ENCODE assay signal across 15 cellular contexts in genomic region chr6:167140589-167141474, GRCh38. TPM values are rescaled to one million over a fixed set of nuclear protein-coding genes. Genes with fewer than 3 reads are reported as not detected.
DNase-seq lines count a peak whose midpoint lies in the region; ATAC-seq and TF ChIP-seq lines count a peak whose summit lies in the region.
"Had no signal": no experiment of that assay in that cellular context is flagged by ENCODE, and none has a peak within 500 bp of the region (broad histone marks: within the 10 kb centered on the region; RNA-seq: fewer than 3 reads in every experiment).

No MANE protein-coding gene starts in this region.

- POLR2A ChIA-PET in WTC11 (lab: Charles Lee) = interaction anchor here (0.5 to 1.6 kb wide), 4 partner anchors 23 to 187 kb away, joined by 3 to 4 read pairs (median 4); partner anchors contain the start of gene CEP43

- CTCF ChIA-PET in WTC11 (lab: Charles Lee) = interaction anchor here (0.9 to 4.6 kb wide), 23 partner anchors 11 to 627 kb away, joined by 3 to 44 read pairs (median 5); partner anchors contain the start of gene CEP43

- H3K36me3 ChIP-seq in mucosa of descending colon (ENCODE audit: low read depth) = no peaks in the 10 kb centered on the region
- H3K36me3 ChIP-seq: BE2C had no signal

- H3K27me3 Mint-ChIP-seq in WTC11 (ENCODE audit: low read depth) (peaks cover 20% of the 10 kb centered on the region), chondrocyte (ENCODE audit: low read depth) (peaks cover 43% of the 10 kb centered on the region)

- peaks cover 43% of the 10 kb centered on the region for H3K4me1 Mint-ChIP-seq in WTC11
- H3K4me1 Mint-ChIP-seq in chondrocyte (ENCODE audit: low read depth) = no peaks in the 10 kb centered on the region

- ATAC-seq in GM21360 (IDR thresholded peaks at IDR 0.05; ENCODE audit: unreplicated experiment) (peak; percentile 39), WTC11 (peak; percentile 26), mucosa of descending colon (peak; percentile 80)
- no peak for ATAC-seq in activated CD4-positive, CD25-positive, alpha-beta regulatory T cell treated with anti-CD3 and anti-CD28 coated beads, Interleukin-2, amount 50 U/mL, for 24 hours

- intact Hi-C loops in mucosa of descending colon (cut with DNase I, micrococcal nuclease) = loop anchor here (10.0 kb wide), 2 partner anchors 146 to 366 kb away; partner anchors contain the start of gene CEP43 (in 1 of the 2)
- intact Hi-C loops in posterior cingulate gyrus (cut with DNase I) = loop anchor here (5.0 kb wide), 2 partner anchors 139 to 364 kb away; no protein-coding TSS in a partner anchor

- H3K27ac Mint-ChIP-seq in WTC11 (no peak overlapping the region), chondrocyte (ENCODE audit: unreplicated experiment) (no peak overlapping the region)

- H3K4me3 ChIP-seq in mucosa of descending colon = no peak overlapping the region

- no peaks in the 10 kb centered on the region for H3K9me3 ChIP-seq in mucosa of descending colon
- H3K9me3 ChIP-seq: BE2C had no signal

- H3K4me3 Mint-ChIP-seq in WTC11 (no peak overlapping the region), chondrocyte (ENCODE audit: unreplicated experiment) (no peak overlapping the region)

- peaks cover 7% of the 10 kb centered on the region for H3K4me1 ChIP-seq in mucosa of descending colon (ENCODE audit: low read depth)
- H3K4me1 ChIP-seq: BE2C had no signal

- DNase-seq in Daoy (ENCODE audit: low read depth) = peak; percentile 29
- no peak for DNase-seq in WTC11 (ENCODE audit: low spot score)
- DNase-seq in mucosa of descending colon = no peak
- DNase-seq in NCI-H2227 treated with DMSO at 0.1 percent for 48 hours (lab: John Stamatoyannopoulos, UW) = no peak
- no peak for DNase-seq in posterior cingulate gyrus
- no peak for DNase-seq in chondrocyte (ENCODE audit: low spot score)
- DNase-seq: BE2C, GDM1, mammary epithelial cell, NCI-H1092, NCI-H774 had no signal

- no peak for TF ChIP-seq CTCF in WTC11 (IDR thresholded peaks at IDR 0.05)
- no peak for TF ChIP-seq CTCF in mucosa of descending colon (IDR thresholded peaks at IDR 0.05)
- no peak for TF ChIP-seq CTCF in chondrocyte (IDR thresholded peaks at IDR 0.05)

- H3K36me3 Mint-ChIP-seq in WTC11 (peaks cover 12% of the 10 kb centered on the region), chondrocyte (ENCODE audit: low read depth) (peaks cover 3% of the 10 kb centered on the region)

- H3K9me3 Mint-ChIP-seq in WTC11 = peaks cover 13% of the 10 kb centered on the region
- peaks cover 5% of the 10 kb centered on the region for H3K9me3 Mint-ChIP-seq in chondrocyte (ENCODE audit: low read depth)

TF ChIP-seq in WTC11, 78 proteins besides CTCF, POLR2A, EP300 and RAD21:
- TF ChIP-seq RELA (CRISPR knock-in tag; IDR thresholded peaks at IDR 0.05; ENCODE audit: borderline replicate concordance) (no peak), GABPB1 (CRISPR knock-in tag; IDR thresholded peaks at IDR 0.05) (peak; percentile 80), ZNF219 (CRISPR knock-in tag; IDR thresholded peaks at IDR 0.05; ENCODE audit: borderline replicate concordance) (no peak)

RNA-seq across cellular contexts. Expression of gene GPR31, which starts 16.9 kb away (rescaled TPM):
- total RNA-seq in Daoy (2014; rRNA removed; shearing (Covaris generic)) = not detected in 2 replicates
- total RNA-seq in WTC11 (2021) (not detected in 3 replicates), mucosa of descending colon (not detected), chondrocyte (not detected in 3 replicates)
- total RNA-seq: mammary epithelial cell, sciatic nerve, ureter had no signal

RNA-seq across cellular contexts. Expression of gene CCR6, which starts 17.9 kb away (rescaled TPM):
- not detected in 2 replicates for total RNA-seq in Daoy (2014; rRNA removed; shearing (Covaris generic))
- total RNA-seq in WTC11 (2021) (not detected in 3 replicates), mucosa of descending colon (under 1 TPM in 2 of 3 donors, not detected in 1; 0.17 to 0.43 TPM), chondrocyte (not detected in 3 replicates)
- total RNA-seq: mammary epithelial cell, sciatic nerve, ureter had no signal

Comparison
In these comparisons a context has a peak if more than half of its experiments do, and no peak if none do; other contexts are left out.
1. ATAC-seq: peak in GM21360 (single experiment), WTC11 (single experiment) and mucosa of descending colon (single experiment); none in activated CD4-positive, CD25-positive, alpha-beta regulatory T cell treated with anti-CD3 and anti-CD28 coated beads, Interleukin-2, amount 50 U/mL, for 24 hours (0 of 2).